Comparison of ENCODE assay signal across 18 cellular contexts in the genomic region with DNA sequence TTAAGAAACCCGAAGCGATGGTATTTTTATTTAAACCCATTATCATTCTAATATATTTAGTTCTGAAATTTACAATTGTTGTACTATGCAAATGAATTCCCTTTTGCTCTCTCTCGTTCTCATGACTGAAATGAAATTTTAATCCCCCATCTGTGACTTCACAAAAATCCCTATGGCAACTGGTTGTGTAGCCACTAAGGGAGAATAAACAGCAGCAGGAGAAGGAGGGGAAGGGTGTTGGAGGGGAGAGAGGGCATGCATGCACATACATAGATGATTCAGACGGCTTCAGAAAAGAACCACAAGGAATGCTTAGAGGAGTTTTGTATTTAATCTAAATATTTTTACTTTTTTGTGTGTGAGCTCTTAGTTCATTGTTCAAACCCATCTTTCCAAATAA. TPM values are rescaled to one million over a fixed set of nuclear protein-coding genes. Genes with fewer than 3 reads are reported as not detected.
DNase-seq lines count a peak whose midpoint lies in the region; ATAC-seq, FAIRE-seq and TF ChIP-seq lines count a peak whose summit lies in the region.
"Had no signal": no experiment of that assay in that cellular context is flagged by ENCODE, and none has a peak within 500 bp of the region (broad histone marks: within the 10 kb centered on the region; RNA-seq: fewer than 3 reads in every experiment).

No MANE protein-coding gene starts in this region.

- H3K27me3 Mint-ChIP-seq in endodermal cell (ENCODE audit: insufficient read depth) = no peaks in the 10 kb centered on the region
- no peaks in the 10 kb centered on the region for H3K27me3 Mint-ChIP-seq in neural progenitor cell (ENCODE audit: insufficient read depth, low read depth)
- no peaks in the 10 kb centered on the region for H3K27me3 Mint-ChIP-seq in activated naive CD4-positive, alpha-beta T cell treated with anti-CD3 and anti-CD28 coated beads, Interleukin-2, amount 10 ng/mL, durations not matched to agents 7 days and 5 days
- H3K27me3 Mint-ChIP-seq: activated B cell treated with CpG ODN at 0.5 μM for 24 hours; stimulated activated memory B cell treated with anti-CD40 and anti-IgM and Interleukin-4, amounts not matched to agents 10 μg/mL and 1 μg/mL and 100 μg/mL, for 72 hours had no signal

- no peak overlapping the region for H3K4me2 ChIP-seq in neural progenitor cell
- H3K4me2 ChIP-seq: BLaER1 had no signal

- no peak overlapping the region for H2AFZ ChIP-seq in neural progenitor cell (replicated peaks)

- WGBS in endodermal cell (ENCODE audit: insufficient coverage in 1 of 2, insufficient read length in 1 of 2), 2 experiments = 90% methylated on average over 2 of the region's 4 CpGs; no CpG with 5 or more reads in 1 of the 2 experiments

- DNase-seq in HAP-1 (ENCODE audit: low spot score in 2 of 2) (peak; percentile 75 to 93), NCI-H82 (lab: John Stamatoyannopoulos, UW) (peak; percentile 67), endodermal cell (no peak), neural progenitor cell (ENCODE audit: low spot score) (no peak), frontal cortex (ENCODE audit: low spot score in 2 of 2) (no peak)
- no peak for DNase-seq in activated naive CD4-positive, alpha-beta T cell treated with anti-CD3 and anti-CD28 coated beads, Interleukin-2, amount 10 ng/mL, durations not matched to agents 7 days and 5 days
- DNase-seq: activated B cell treated with CpG ODN at 0.5 μM for 24 hours, caudate nucleus, DMS153, esophagus squamous epithelium, kidney glomerular epithelial cell, NCI-H1436 treated with DMSO at 0.1 percent for 48 hours, SIG-M5 had no signal

- H3K36me3 Mint-ChIP-seq in endodermal cell (ENCODE audit: low read depth) (no peaks in the 10 kb centered on the region), neural progenitor cell (peaks cover 2% of the 10 kb centered on the region)
- no peaks in the 10 kb centered on the region for H3K36me3 Mint-ChIP-seq in activated naive CD4-positive, alpha-beta T cell treated with anti-CD3 and anti-CD28 coated beads, Interleukin-2, amount 10 ng/mL, durations not matched to agents 7 days and 5 days
- H3K36me3 Mint-ChIP-seq: stimulated activated memory B cell treated with anti-CD40 and anti-IgM and Interleukin-4, amounts not matched to agents 10 μg/mL and 1 μg/mL and 100 μg/mL, for 72 hours had no signal

- H3K27ac ChIP-seq in endodermal cell (ENCODE audit: low read depth, low read length) (peak overlapping the region; percentile 64), neural progenitor cell (no peak overlapping the region)
- H3K27ac ChIP-seq: BLaER1, esophagus squamous epithelium had no signal

- peaks cover 21% of the 10 kb centered on the region for H3K4me1 ChIP-seq in HAP-1
- H3K4me1 ChIP-seq in endodermal cell (ENCODE audit: control insufficient read depth, insufficient read depth, low read length) = no peaks in the 10 kb centered on the region
- no peaks in the 10 kb centered on the region for H3K4me1 ChIP-seq in neural progenitor cell
- H3K4me1 ChIP-seq: BLaER1, esophagus squamous epithelium had no signal

- in situ Hi-C loops in HAP-1 (cut with MboI; ENCODE audit: low sequenced_read_pairs) = no loop called here

- ATAC-seq in GM21825 (IDR thresholded peaks at IDR 0.05; ENCODE audit: unreplicated experiment) = no peak
- ATAC-seq: stimulated activated memory B cell treated with anti-CD40 and anti-IgM and Interleukin-4, amounts not matched to agents 10 μg/mL and 1 μg/mL and 100 μg/mL, for 72 hours had no signal

- no peak for FAIRE-seq in frontal cortex (lab: Jason Lieb, UNC)

- H3F3A ChIP-seq in neural progenitor cell (ENCODE audit: low read depth) = no peaks in the 10 kb centered on the region

- H3K27me3 ChIP-seq in HAP-1 (ENCODE audit: low read depth) (no peaks in the 10 kb centered on the region), endodermal cell (ENCODE audit: control insufficient read depth, insufficient read depth, low read length, poor library complexity, severe bottlenecking) (no peaks in the 10 kb centered on the region), neural progenitor cell (no peaks in the 10 kb centered on the region)
- H3K27me3 ChIP-seq: BLaER1, esophagus squamous epithelium had no signal

- H3K79me2 ChIP-seq in neural progenitor cell (ENCODE audit: low read depth) = no peaks in the 10 kb centered on the region

- H3K9me3 ChIP-seq in HAP-1 (no peaks in the 10 kb centered on the region), endodermal cell (ENCODE audit: control insufficient read depth, low read length) (no peaks in the 10 kb centered on the region), neural progenitor cell (ENCODE audit: low read depth) (no peaks in the 10 kb centered on the region)
- H3K9me3 ChIP-seq: esophagus squamous epithelium had no signal

- CTCF ChIA-PET in activated naive CD4-positive, alpha-beta T cell treated with anti-CD3 and anti-CD28 coated beads, Interleukin-2, amount 10 ng/mL, durations not matched to agents 7 days and 5 days (lab: Charles Lee) = no interaction called here

- H3K4me3 Mint-ChIP-seq in endodermal cell (no peak overlapping the region), neural progenitor cell (no peak overlapping the region)
- H3K4me3 Mint-ChIP-seq in activated naive CD4-positive, alpha-beta T cell treated with anti-CD3 and anti-CD28 coated beads, Interleukin-2, amount 10 ng/mL, durations not matched to agents 7 days and 5 days = no peak overlapping the region
- H3K4me3 Mint-ChIP-seq: activated B cell treated with CpG ODN at 0.5 μM for 24 hours; activated T-helper 1 cell treated with anti-CD3 and anti-CD28 coated beads, Interleukin-12 subunit alpha, Interleukin-12 subunit beta, Interleukin-2, Interleukin-4 antibody, amounts not matched to agents 30 ng/mL and 10 ng/mL and 1 ng/mL, durations not matched to agents 14 hours and 24 hours and 36 hours; mesothelial cell of epicardium; stimulated activated memory B cell treated with anti-CD40 and anti-IgM and Interleukin-4, amounts not matched to agents 10 μg/mL and 1 μg/mL and 100 μg/mL, for 72 hours had no signal

- H3K36me3 ChIP-seq in HAP-1 (replicated peaks) = no peaks in the 10 kb centered on the region
- no peaks in the 10 kb centered on the region for H3K36me3 ChIP-seq in endodermal cell (ENCODE audit: control insufficient read depth, insufficient read depth, low read length)
- H3K36me3 ChIP-seq in neural progenitor cell = peaks cover 11% of the 10 kb centered on the region
- H3K36me3 ChIP-seq: BLaER1, esophagus squamous epithelium had no signal

- H3K27ac Mint-ChIP-seq in endodermal cell = no peak overlapping the region
- peak overlapping the region; percentile 87 for H3K27ac Mint-ChIP-seq in neural progenitor cell
- H3K27ac Mint-ChIP-seq in activated naive CD4-positive, alpha-beta T cell treated with anti-CD3 and anti-CD28 coated beads, Interleukin-2, amount 10 ng/mL, durations not matched to agents 7 days and 5 days = no peak overlapping the region
- H3K27ac Mint-ChIP-seq: activated B cell treated with CpG ODN at 0.5 μM for 24 hours; activated T-helper 1 cell treated with anti-CD3 and anti-CD28 coated beads, Interleukin-12 subunit alpha, Interleukin-12 subunit beta, Interleukin-2, Interleukin-4 antibody, amounts not matched to agents 30 ng/mL and 10 ng/mL and 1 ng/mL, durations not matched to agents 14 hours and 24 hours and 36 hours; mesothelial cell of epicardium; stimulated activated memory B cell treated with anti-CD40 and anti-IgM and Interleukin-4, amounts not matched to agents 10 μg/mL and 1 μg/mL and 100 μg/mL, for 72 hours had no signal

- H3K4me3 ChIP-seq in HAP-1 (no peak overlapping the region), endodermal cell (ENCODE audit: low read length) (no peak overlapping the region), neural progenitor cell (no peak overlapping the region)
- H3K4me3 ChIP-seq: BLaER1, esophagus squamous epithelium had no signal

- no peak overlapping the region for H3K9ac ChIP-seq in endodermal cell (ENCODE audit: extremely low read depth, low read length, poor library complexity, severe bottlenecking)
- no peak overlapping the region for H3K9ac ChIP-seq in neural progenitor cell
- H3K9ac ChIP-seq: BLaER1 had no signal

- no peaks in the 10 kb centered on the region for H3K9me3 Mint-ChIP-seq in endodermal cell
- H3K9me3 Mint-ChIP-seq in neural progenitor cell = no peaks in the 10 kb centered on the region
- no peaks in the 10 kb centered on the region for H3K9me3 Mint-ChIP-seq in activated naive CD4-positive, alpha-beta T cell treated with anti-CD3 and anti-CD28 coated beads, Interleukin-2, amount 10 ng/mL, durations not matched to agents 7 days and 5 days
- H3K9me3 Mint-ChIP-seq: activated T-helper 1 cell treated with anti-CD3 and anti-CD28 coated beads, Interleukin-12 subunit alpha, Interleukin-12 subunit beta, Interleukin-2, Interleukin-4 antibody, amounts not matched to agents 30 ng/mL and 10 ng/mL and 1 ng/mL, durations not matched to agents 14 hours and 24 hours and 36 hours had no signal

- TF ChIP-seq CTCF in endodermal cell (conservative IDR thresholded peaks at IDR 0.05) (no peak), neural progenitor cell (IDR thresholded peaks at IDR 0.05) (no peak)

- H3K4me1 Mint-ChIP-seq in endodermal cell = no peaks in the 10 kb centered on the region
- H3K4me1 Mint-ChIP-seq in neural progenitor cell = peaks cover 8% of the 10 kb centered on the region
- no peaks in the 10 kb centered on the region for H3K4me1 Mint-ChIP-seq in activated naive CD4-positive, alpha-beta T cell treated with anti-CD3 and anti-CD28 coated beads, Interleukin-2, amount 10 ng/mL, durations not matched to agents 7 days and 5 days
- H3K4me1 Mint-ChIP-seq: activated B cell treated with CpG ODN at 0.5 μM for 24 hours; mesothelial cell of epicardium; stimulated activated memory B cell treated with anti-CD40 and anti-IgM and Interleukin-4, amounts not matched to agents 10 μg/mL and 1 μg/mL and 100 μg/mL, for 72 hours had no signal

- no peaks in the 10 kb centered on the region for H4K20me1 ChIP-seq in neural progenitor cell (ENCODE audit: low read depth)
- H4K20me1 ChIP-seq: BLaER1 had no signal

RNA-seq across cellular contexts. Expression of a gene that starts 36.8 kb away (rescaled TPM):
- total RNA-seq in endodermal cell (10 to 100 TPM; 12.5 to 31.2 TPM), neural progenitor cell (ENCODE audit: low replicate concordance) (73.2 and 86.8 TPM in 2 replicates), frontal cortex (2.9 TPM)
- 33.4 TPM for polyA plus RNA-seq in endodermal cell (2013, experiment 1 of 2)
- 34.9 TPM for polyA plus RNA-seq in endodermal cell (2013, experiment 2 of 2)

Comparison
In these comparisons a context has a peak if more than half of its experiments do, and no peak if none do; other contexts are left out.
1. DNase-seq: peak in HAP-1 (2 of 2) and NCI-H82 (single experiment); none in endodermal cell (single experiment), neural progenitor cell (single experiment), activated naive CD4-positive, alpha-beta T cell treated with anti-CD3 and anti-CD28 coated beads, Interleukin-2, amount 10 ng/mL, durations not matched to agents 7 days and 5 days (single experiment) and frontal cortex (0 of 2).